In genomic region chr1:43965316-43965715, GRCh38 we compare ENCODE assay signal across 7 cellular contexts.
"Had no signal": no experiment of that assay in that cellular context is flagged by ENCODE, and none has a peak within 500 bp of the region (broad histone marks: within the 10 kb centered on the region; RNA-seq: fewer than 3 reads in every experiment).

No MANE protein-coding gene starts in this region.

- DNase-seq: H9, HFFc6, IMR-90 had no signal

- FAIRE-seq: H1, H54 had no signal

- H3K4me3 ChIP-seq: GM23338, K562 had no signal
